16 cellular contexts compared by ENCODE assay signal in genomic region chr9:37350486-37351190, GRCh38.
DNase-seq lines count a peak whose midpoint lies in the region; ATAC-seq, FAIRE-seq and TF ChIP-seq lines count a peak whose summit lies in the region.
"Had no signal": no experiment of that assay in that cellular context is flagged by ENCODE, and none has a peak within 500 bp of the region (broad histone marks: within the 10 kb centered on the region; RNA-seq: fewer than 3 reads in every experiment).

No MANE protein-coding gene starts in this region.

- H3K4me3 ChIP-seq in AG10803 (ENCODE audit: low read length) (no peak overlapping the region), adipocyte (ENCODE audit: low read length) (no peak overlapping the region)
- H3K4me3 ChIP-seq: cardiac muscle cell had no signal

- intact Hi-C loops in activated CD4-positive, alpha-beta memory T cell treated with anti-CD3 and anti-CD28 coated beads for 36 hours (cut with micrococcal nuclease), result no loop called here

- TF ChIP-seq CTCF in AG10803 (conservative IDR thresholded peaks at IDR 0.05; ENCODE audit: low read length), result no peak

- FAIRE-seq in H54 (lab: Jason Lieb, UNC), result peak; percentile 36

- peaks cover 26% of the 10 kb centered on the region for H3K36me3 Mint-ChIP-seq in activated CD4-positive, alpha-beta memory T cell treated with anti-CD3 and anti-CD28 coated beads for 36 hours

- no peak overlapping the region for H3K4me3 Mint-ChIP-seq in activated CD4-positive, alpha-beta memory T cell treated with anti-CD3 and anti-CD28 coated beads for 36 hours

- DNase-seq in AG10803 (ENCODE audit: low read depth) (peak; percentile 55), H54 (ENCODE audit: insufficient read length, low spot score) (no peak), adipocyte (ENCODE audit: low read depth) (peak; percentile 11), glomerular visceral epithelial cell (ENCODE audit: extremely low spot score) (peak; percentile 23), SKM-1 treated with dmso at 0.1 percent for 144 hours (lab: John Stamatoyannopoulos, UW; ENCODE audit: unreplicated experiment) (no peak)
- no peak for DNase-seq in activated CD4-positive, alpha-beta memory T cell treated with anti-CD3 and anti-CD28 coated beads for 36 hours
- DNase-seq: activated CD4-positive, alpha-beta T cell treated with anti-CD3 and anti-CD28 coated beads, Interleukin-2, amount 50 U/mL, for 1 hour; head of caudate nucleus; left cardiac atrium; NCI-H2029; NCI-H69; RPMI8226; stimulated activated CD4-positive, alpha-beta T cell treated with anti-CD3 and anti-CD28 coated beads, Interleukin-12 subunit alpha, Interleukin-12 subunit beta, amount 100 ng/mL, for 4 hours had no signal

- no peaks in the 10 kb centered on the region for H3K9me3 Mint-ChIP-seq in activated CD4-positive, alpha-beta memory T cell treated with anti-CD3 and anti-CD28 coated beads for 36 hours

- TF ChIP-seq POLR2A in H54 (IDR thresholded peaks at IDR 0.05; ENCODE audit: low read depth, low read length), result no peak

- POLR2A ChIA-PET in activated CD4-positive, alpha-beta memory T cell treated with anti-CD3 and anti-CD28 coated beads for 36 hours (lab: Charles Lee), result no interaction called here

- H3K9ac ChIP-seq in adipocyte (ENCODE audit: low read length), result no peak overlapping the region

- H3K27me3 Mint-ChIP-seq in activated CD4-positive, alpha-beta memory T cell treated with anti-CD3 and anti-CD28 coated beads for 36 hours, result no peaks in the 10 kb centered on the region

- H3K9me3 ChIP-seq in adipocyte (ENCODE audit: control insufficient read depth, low read length), result no peaks in the 10 kb centered on the region

- H3K36me3 ChIP-seq in adipocyte (ENCODE audit: control insufficient read depth, insufficient read depth, low read length, severe bottlenecking), result peaks cover 10% of the 10 kb centered on the region
- H3K36me3 ChIP-seq: cardiac muscle cell had no signal

- no peak overlapping the region for H3K27ac Mint-ChIP-seq in activated CD4-positive, alpha-beta memory T cell treated with anti-CD3 and anti-CD28 coated beads for 36 hours

- ATAC-seq in HG02678 (IDR thresholded peaks at IDR 0.05; ENCODE audit: unreplicated experiment) (no peak), GM18870 (IDR thresholded peaks at IDR 0.05; ENCODE audit: unreplicated experiment) (no peak)
- ATAC-seq: left cardiac atrium had no signal

- H3K4me1 ChIP-seq in adipocyte (ENCODE audit: control insufficient read depth, insufficient read depth, low read length), result peaks cover 6% of the 10 kb centered on the region

- CTCF ChIA-PET in activated CD4-positive, alpha-beta memory T cell treated with anti-CD3 and anti-CD28 coated beads for 36 hours (lab: Charles Lee), result no interaction called here

- peaks cover 7% of the 10 kb centered on the region for H3K4me1 Mint-ChIP-seq in activated CD4-positive, alpha-beta memory T cell treated with anti-CD3 and anti-CD28 coated beads for 36 hours (ENCODE audit: low read depth)

- H3K27me3 ChIP-seq in adipocyte (replicated peaks; ENCODE audit: control insufficient read depth, insufficient read depth, low read length), result no peaks in the 10 kb centered on the region
- H3K27me3 ChIP-seq: cardiac muscle cell had no signal

Comparison
In these comparisons a context has a peak if more than half of its experiments do, and no peak if none do; other contexts are left out.
1. DNase-seq: peak in AG10803 (single experiment), adipocyte (single experiment) and glomerular visceral epithelial cell (single experiment); none in H54 (single experiment), SKM-1 treated with dmso at 0.1 percent for 144 hours (single experiment) and activated CD4-positive, alpha-beta memory T cell treated with anti-CD3 and anti-CD28 coated beads for 36 hours (single experiment).